8 cellular contexts compared by ENCODE assay signal in the genomic region with DNA sequence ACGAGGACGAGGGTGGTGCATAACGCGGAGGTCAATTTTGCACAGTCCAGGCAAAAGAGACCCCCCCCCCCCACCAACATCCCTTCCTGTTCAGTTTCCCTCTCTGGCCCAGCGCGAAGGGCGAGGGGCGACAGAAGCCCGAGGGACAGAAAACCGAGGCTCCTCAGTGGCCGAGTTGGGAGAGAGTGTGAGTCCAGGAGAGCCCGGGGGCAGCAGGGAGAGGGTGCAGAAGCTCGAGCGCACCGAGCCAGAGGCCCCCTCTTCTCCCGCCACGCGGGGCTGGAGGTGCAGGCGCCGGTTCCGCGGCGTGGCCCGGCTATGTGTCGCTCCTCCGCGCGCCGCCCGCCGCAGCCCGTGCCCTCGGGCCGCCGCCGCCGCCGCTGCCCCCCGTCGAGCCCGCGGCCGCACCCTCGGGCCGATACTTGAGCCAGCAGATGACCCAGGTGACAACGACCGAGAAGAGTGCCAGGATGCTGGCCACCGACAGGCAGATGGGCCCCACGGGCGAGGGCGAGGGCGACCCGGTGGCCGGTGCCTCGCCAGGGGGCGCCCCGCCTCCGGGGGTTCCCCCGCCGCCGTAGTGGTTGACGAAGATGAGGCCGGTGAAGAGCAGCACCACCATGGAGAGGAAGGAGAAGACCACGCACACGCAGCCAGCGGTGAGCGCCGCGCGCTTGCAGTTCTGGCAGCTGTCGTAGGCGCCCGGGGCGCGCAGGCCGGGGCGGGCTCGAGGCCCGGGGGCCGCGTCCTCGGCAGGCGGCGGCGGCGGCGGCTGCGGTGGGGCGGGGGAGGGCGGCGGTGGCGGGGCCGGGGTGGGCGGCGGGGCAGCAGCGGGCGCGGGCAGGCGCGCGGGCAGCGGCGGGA. TPM values are rescaled to one million over a fixed set of nuclear protein-coding genes. Genes with fewer than 3 reads are reported as not detected.
A peak's percentile ranks its signal among the peaks of the same experiment; 100 is the strongest.
DNase-seq lines count a peak whose midpoint lies in the region; ATAC-seq and TF ChIP-seq lines count a peak whose summit lies in the region.

No MANE protein-coding gene starts in this region.

- no peak for TF ChIP-seq POLR2A in erythroblast (IDR thresholded peaks at IDR 0.05; ENCODE audit: low read length)

- H3K27ac Mint-ChIP-seq in IgD-negative memory B cell, result peak overlapping the region in 1 of 3 donors; percentile 80
- H3K27ac Mint-ChIP-seq in natural killer cell treated with Interleukin-12 subunit alpha and Interleukin-12 subunit beta and Interleukin-15 and Interleukin-18, amount 100 ng/mL, for 72 hours, result no peak overlapping the region

- peak; percentile 42 for DNase-seq in NCI-H1436 (lab: John Stamatoyannopoulos, UW)
- DNase-seq in NCI-H1436 treated with DMSO at 0.1 percent for 48 hours (lab: John Stamatoyannopoulos, UW), result no peak
- DNase-seq in SKM-1 treated with dmso at 0.1 percent for 144 hours (lab: John Stamatoyannopoulos, UW; ENCODE audit: unreplicated experiment), result peak; percentile 62
- DNase-seq in erythroblast (lab: John Stamatoyannopoulos, UW), result peak; percentile 37 to 47
- DNase-seq in natural killer cell treated with Interleukin-12 subunit alpha and Interleukin-12 subunit beta and Interleukin-15 and Interleukin-18, amount 100 ng/mL, for 72 hours (ENCODE audit: low spot score), result no peak
- DNase-seq in amniotic stem cell (lab: John Stamatoyannopoulos, UW), result no peak

- H3K4me1 Mint-ChIP-seq in IgD-negative memory B cell, result peaks cover 2 to 6% (median 5%) of the 10 kb centered on the region in 3 donors
- H3K4me1 Mint-ChIP-seq in natural killer cell treated with Interleukin-12 subunit alpha and Interleukin-12 subunit beta and Interleukin-15 and Interleukin-18, amount 100 ng/mL, for 72 hours (ENCODE audit: low read depth in 2 of 2), result no peaks in the 10 kb centered on the region

- H3K9me3 Mint-ChIP-seq in IgD-negative memory B cell, result no peaks in the 10 kb centered on the region
- no peaks in the 10 kb centered on the region for H3K9me3 Mint-ChIP-seq in natural killer cell treated with Interleukin-12 subunit alpha and Interleukin-12 subunit beta and Interleukin-15 and Interleukin-18, amount 100 ng/mL, for 72 hours

- H3K36me3 Mint-ChIP-seq in IgD-negative memory B cell, result no peaks in the 10 kb centered on the region
- H3K36me3 Mint-ChIP-seq in natural killer cell treated with Interleukin-12 subunit alpha and Interleukin-12 subunit beta and Interleukin-15 and Interleukin-18, amount 100 ng/mL, for 72 hours, result no peaks in the 10 kb centered on the region

- peak; percentile 57 for ATAC-seq in GM21723 (IDR thresholded peaks at IDR 0.05; ENCODE audit: unreplicated experiment)
- peak; percentile 35 to 40 for ATAC-seq in natural killer cell treated with Interleukin-12 subunit alpha and Interleukin-12 subunit beta and Interleukin-15 and Interleukin-18, amount 100 ng/mL, for 72 hours

- peaks cover 25% of the 10 kb centered on the region for H3K27me3 Mint-ChIP-seq in IgD-negative memory B cell
- H3K27me3 Mint-ChIP-seq in natural killer cell treated with Interleukin-12 subunit alpha and Interleukin-12 subunit beta and Interleukin-15 and Interleukin-18, amount 100 ng/mL, for 72 hours, result peaks cover 24 to 58% of the 10 kb centered on the region in 2 donors

- peak overlapping the region; percentile 91 to 94 (median 92) for H3K4me3 Mint-ChIP-seq in IgD-negative memory B cell
- H3K4me3 Mint-ChIP-seq in natural killer cell treated with Interleukin-12 subunit alpha and Interleukin-12 subunit beta and Interleukin-15 and Interleukin-18, amount 100 ng/mL, for 72 hours, result peak overlapping the region; percentile 36

RNA-seq across cellular contexts. Expression of gene PAX3, which starts 20.1 kb away (rescaled TPM):
- polyA plus RNA-seq in IgD-negative memory B cell, result not detected
- total RNA-seq in natural killer cell treated with Interleukin-12 subunit alpha and Interleukin-12 subunit beta and Interleukin-15 and Interleukin-18, amount 100 ng/mL, for 72 hours, result not detected

Comparison
In these comparisons a context has a peak if more than half of its experiments do, and no peak if none do; other contexts are left out.
1. DNase-seq: peak in NCI-H1436 (single experiment), SKM-1 treated with dmso at 0.1 percent for 144 hours (single experiment) and erythroblast (2 of 2); none in NCI-H1436 treated with DMSO at 0.1 percent for 48 hours (single experiment), natural killer cell treated with Interleukin-12 subunit alpha and Interleukin-12 subunit beta and Interleukin-15 and Interleukin-18, amount 100 ng/mL, for 72 hours (single experiment) and amniotic stem cell (single experiment).